In genomic region chr2:162317910-162318279, GRCh38 we compare ENCODE assay signal across 8 cellular contexts. TPM values are rescaled to one million over a fixed set of nuclear protein-coding genes. Genes with fewer than 3 reads are reported as not detected.
DNase-seq lines count a peak whose midpoint lies in the region; ATAC-seq and TF ChIP-seq lines count a peak whose summit lies in the region.

No MANE protein-coding gene starts in this region.

- ATAC-seq in HG02852 (IDR thresholded peaks at IDR 0.05; ENCODE audit: unreplicated experiment) = peak; percentile 3
- ATAC-seq in PC-3 = peak; percentile 40

- intact Hi-C loops in PC-3 (cut with micrococcal nuclease) (no loop called here), adrenal gland (cut with DNase I) (no loop called here)

- H3K27me3 ChIP-seq in PC-3 (ENCODE audit: low read length) (no peaks in the 10 kb centered on the region), adrenal gland (no peaks in the 10 kb centered on the region), smooth muscle cell (ENCODE audit: low read depth) (peaks cover 32% of the 10 kb centered on the region)

- H3K79me2 ChIP-seq in PC-3 (ENCODE audit: low read length) (no peaks in the 10 kb centered on the region), smooth muscle cell (ENCODE audit: low read depth) (no peaks in the 10 kb centered on the region)

- H3K27ac ChIP-seq in PC-3 (ENCODE audit: low read length) (peak overlapping the region; percentile 74), adrenal gland (peak overlapping the region in 3 of 5 donors; percentile 87 to 93 (median 89)), smooth muscle cell (ENCODE audit: low read depth) (no peak overlapping the region)

- 2 to 10% (median 6%) methylated on average over 7 to 13 of the region's 13 CpGs for WGBS in adrenal gland, 4 donors
- WGBS in smooth muscle cell (ENCODE audit: low lambda C conversion rate) = 66% methylated on average over 13 of the region's 13 CpGs

- BruUV-seq in PC-3 (replicated peaks; lab: Mats Ljungman, UMichigan) = TSS peak; percentile 47

- H3K9me2 ChIP-seq in PC-3 (replicated peaks; ENCODE audit: low read length) = no peaks in the 10 kb centered on the region

- CTCF ChIA-PET in PC-3 (lab: Charles Lee) = interaction anchor here (0.6 to 0.7 kb wide), 2 partner anchors 98 to 951 kb away, joined by 3 read pairs; no protein-coding TSS in a partner anchor

- peak; percentile 54 for DNase-seq in DMS79 treated with DMSO at 0.1 percent for 48 hours (lab: John Stamatoyannopoulos, UW)
- no peak for DNase-seq in DMS79 (lab: John Stamatoyannopoulos, UW)
- peak; percentile 49 for DNase-seq in PC-3
- peak; percentile 22 to 62 (median 43) for DNase-seq in adrenal gland
- no peak for DNase-seq in smooth muscle cell (lab: John Stamatoyannopoulos, UW; ENCODE audit: unreplicated experiment)
- no peak for DNase-seq in amniotic stem cell (lab: John Stamatoyannopoulos, UW)

- no peaks in the 10 kb centered on the region for H3K9me3 ChIP-seq in PC-3 (ENCODE audit: low read length)
- H3K9me3 ChIP-seq in adrenal gland (replicated peaks in 1 of 3) = no peaks in the 10 kb centered on the region
- no peaks in the 10 kb centered on the region for H3K9me3 ChIP-seq in smooth muscle cell (replicated peaks; ENCODE audit: low read depth)

- H3K4me1 ChIP-seq in PC-3 (ENCODE audit: insufficient read depth, low read length) = peaks cover 24% of the 10 kb centered on the region
- H3K4me1 ChIP-seq in adrenal gland (replicated peaks in 1 of 2) = peaks cover 19 to 46% of the 10 kb centered on the region in 2 donors
- H3K4me1 ChIP-seq in smooth muscle cell (ENCODE audit: low read depth) = no peaks in the 10 kb centered on the region

- H2AFZ ChIP-seq in PC-3 (ENCODE audit: low read length) (peak overlapping the region; percentile 91), smooth muscle cell (ENCODE audit: low read depth) (peak overlapping the region; percentile 93)

- H3K4me3 ChIP-seq in PC-3 (ENCODE audit: low read length) (peak overlapping the region; percentile 89), adrenal gland (peak overlapping the region; percentile 67 to 96 (median 81)), iPS-11a (ENCODE audit: low read depth, low read length) (peak overlapping the region; percentile 74), smooth muscle cell (peak overlapping the region; percentile 65)

- peak overlapping the region; percentile 82 for H3K4me2 ChIP-seq in PC-3 (ENCODE audit: low read length)
- peak overlapping the region; percentile 86 for H3K4me2 ChIP-seq in smooth muscle cell

- POLR2A ChIA-PET in PC-3 (lab: Charles Lee; ENCODE audit: unreplicated experiment) = interaction anchor here (0.6 kb wide), 1 partner anchor 1102 kb away, joined by 3 read pairs; no protein-coding TSS in a partner anchor

- H3F3A ChIP-seq in PC-3 (ENCODE audit: low read length, unreplicated experiment) (no peaks in the 10 kb centered on the region), smooth muscle cell (ENCODE audit: low read depth) (no peaks in the 10 kb centered on the region)

- TF ChIP-seq POLR2A in adrenal gland (IDR thresholded peaks at IDR 0.05) = no peak

- H3K36me3 ChIP-seq in PC-3 (ENCODE audit: low read depth, low read length) (no peaks in the 10 kb centered on the region), adrenal gland (replicated peaks in 1 of 2) (no peaks in the 10 kb centered on the region), smooth muscle cell (ENCODE audit: low read depth) (no peaks in the 10 kb centered on the region)

- H3K9ac ChIP-seq in PC-3 (ENCODE audit: low read length) (peak overlapping the region; percentile 64), smooth muscle cell (ENCODE audit: low read depth) (no peak overlapping the region)

- H4K20me1 ChIP-seq in PC-3 (ENCODE audit: low read length) = no peaks in the 10 kb centered on the region
- H4K20me1 ChIP-seq in smooth muscle cell (ENCODE audit: low read depth) = no peaks in the 10 kb centered on the region

- no peak for TF ChIP-seq CTCF in PC-3 (conservative IDR thresholded peaks at IDR 0.05; ENCODE audit: low read depth, low read length)
- TF ChIP-seq CTCF in adrenal gland (IDR thresholded peaks at IDR 0.05) = no peak
- no peak for TF ChIP-seq CTCF in smooth muscle cell (IDR thresholded peaks at IDR 0.05; ENCODE audit: borderline replicate concordance, insufficient read depth, poor library complexity, severe bottlenecking)

RNA-seq across cellular contexts. Expression of gene IFIH1, which starts 0.6 kb away (rescaled TPM):
- total RNA-seq in PC-3 (2014; rRNA removed) (7.8 and 9.3 TPM in 2 replicates), adrenal gland (10 to 100 TPM; 11.7 to 21.8 (median 15.8) TPM), smooth muscle cell (0.72 and 2.3 TPM in 2 replicates)
- polyA plus RNA-seq in adrenal gland (10 to 100 TPM in 1 of 3 donors, 1 to 10 TPM in 2; 7.8 to 25.6 (median 9.3) TPM), smooth muscle cell (0.24 and 1.0 TPM in 2 replicates)

RNA-seq across cellular contexts. Expression of gene GCA, which starts 26.0 kb away (rescaled TPM):
- 10.2 and 18.7 TPM in 2 replicates for total RNA-seq in PC-3 (2014; rRNA removed)
- total RNA-seq in adrenal gland = 10 to 100 TPM in 7 of 8 donors, 1 to 10 TPM in 1; 3.4 to 33.9 (median 21.7) TPM
- polyA plus RNA-seq in adrenal gland = 10 to 100 TPM; 11.8 to 18.7 (median 12.9) TPM
- total RNA-seq in smooth muscle cell = 10.1 and 13.7 TPM in 2 replicates
- 6.1 TPM in 2 replicates for polyA plus RNA-seq in smooth muscle cell

Comparison
In these comparisons a context has a peak if more than half of its experiments do, and no peak if none do; other contexts are left out.
1. DNase-seq: peak in DMS79 treated with DMSO at 0.1 percent for 48 hours (single experiment), PC-3 (single experiment) and adrenal gland (7 of 7); none in DMS79 (single experiment), smooth muscle cell (single experiment) and amniotic stem cell (single experiment).
2. Peak in every context shown above with its lines, with median percentiles within 50 percentile points of each other: H3K4me3 ChIP-seq.